Comparison of ENCODE assay signal across 1 cellular context in the genomic region with DNA sequence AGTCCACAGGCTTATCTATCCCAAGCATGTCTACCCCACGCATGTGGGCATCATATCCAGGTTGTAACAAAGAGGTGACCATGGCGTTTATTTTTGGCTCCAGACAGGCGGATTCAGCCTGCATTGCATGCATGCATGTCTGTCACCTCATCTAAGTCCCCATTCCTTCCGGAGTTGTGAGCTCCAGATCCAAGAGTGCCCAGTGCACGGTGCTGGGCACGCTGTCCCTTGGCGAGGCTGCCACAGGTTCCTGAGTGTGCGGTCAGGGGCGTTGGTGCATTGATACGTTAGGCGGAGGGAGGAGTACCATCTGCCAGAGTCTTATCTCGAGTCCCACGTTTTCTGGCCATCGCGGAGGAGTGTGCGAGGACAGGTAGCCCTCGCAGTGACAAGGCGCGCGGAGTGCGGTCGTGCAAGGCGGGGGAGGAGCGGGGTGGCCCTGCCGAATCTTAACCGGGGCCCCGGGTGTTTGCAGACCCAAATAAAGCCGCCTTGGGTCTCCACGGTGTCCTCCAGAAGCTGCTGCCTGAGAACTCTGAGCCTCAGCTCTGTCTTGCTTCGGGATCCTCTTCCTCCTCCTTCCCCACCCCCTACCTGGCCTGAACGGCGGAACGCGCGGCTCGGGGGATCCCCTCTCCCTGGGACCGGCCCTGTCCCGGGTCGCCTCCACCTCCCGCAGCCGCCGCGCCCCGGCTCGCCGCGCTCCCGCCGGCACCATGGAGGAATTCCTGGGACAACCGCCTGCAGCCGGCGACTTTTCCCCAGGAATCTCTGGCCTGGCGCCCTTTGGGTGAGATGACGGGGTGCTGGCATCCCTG.
TF ChIP-seq lines count a peak whose summit lies in the region.

No MANE protein-coding gene starts in this region.

TF ChIP-seq in K562, 482 proteins besides CTCF, POLR2A, EP300 and RAD21 (continued from another document):
- TF ChIP-seq, protein P1, sequence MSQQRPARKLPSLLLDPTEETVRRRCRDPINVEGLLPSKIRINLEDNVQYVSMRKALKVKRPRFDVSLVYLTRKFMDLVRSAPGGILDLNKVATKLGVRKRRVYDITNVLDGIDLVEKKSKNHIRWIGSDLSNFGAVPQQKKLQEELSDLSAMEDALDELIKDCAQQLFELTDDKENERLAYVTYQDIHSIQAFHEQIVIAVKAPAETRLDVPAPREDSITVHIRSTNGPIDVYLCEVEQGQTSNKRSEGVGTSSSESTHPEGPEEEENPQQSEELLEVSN (IDR thresholded peaks at IDR 0.05; ENCODE audit: borderline replicate concordance in 1 of 2, extremely low read depth in 1 of 2, insufficient read depth in 1 of 2, insufficient read length in 1 of 2, low read depth in 1 of 2, low read length in 1 of 2, poor library complexity in 1 of 2, severe bottlenecking in 1 of 2) = peak in 1 of 2 experiments; percentile 13
- no peak for TF ChIP-seq ZNF232 (CRISPR knock-in tag; IDR thresholded peaks at IDR 0.05)
- peak; percentile 32; the same call in 1 of the 2 replicates for TF ChIP-seq CBFA2T3 (IDR thresholded peaks at IDR 0.05)
- TF ChIP-seq ZNF175 (CRISPR knock-in tag; IDR thresholded peaks at IDR 0.05; ENCODE audit: low read depth) = no peak
